15 cellular contexts compared by ENCODE assay signal in genomic region chr2:207136872-207137271, GRCh38. TPM values are rescaled to one million over a fixed set of nuclear protein-coding genes. Genes with fewer than 3 reads are reported as not detected.
DNase-seq lines count a peak whose midpoint lies in the region; ATAC-seq, FAIRE-seq and TF ChIP-seq lines count a peak whose summit lies in the region.
"Had no signal": no experiment of that assay in that cellular context is flagged by ENCODE, and none has a peak within 500 bp of the region (broad histone marks: within the 10 kb centered on the region; RNA-seq: fewer than 3 reads in every experiment).

No MANE protein-coding gene starts in this region.

- TF ChIP-seq CTCF in A549 (IDR thresholded peaks at IDR 0.05): no peak
- no peak for TF ChIP-seq CTCF in astrocyte (IDR thresholded peaks at IDR 0.05; ENCODE audit: insufficient read depth, low read depth, low read length)
- TF ChIP-seq CTCF in neural cell (IDR thresholded peaks at IDR 0.05; ENCODE audit: poor library complexity, severe bottlenecking): no peak
- no peak for TF ChIP-seq CTCF in natural killer cell (IDR thresholded peaks at IDR 0.05)

- no peaks in the 10 kb centered on the region for H3K9me3 Mint-ChIP-seq in astrocyte (ENCODE audit: unreplicated experiment)
- H3K9me3 Mint-ChIP-seq in natural killer cell: no peaks in the 10 kb centered on the region
- H3K9me3 Mint-ChIP-seq: memory B cell had no signal

- H3K4me1 ChIP-seq in A549 (peaks cover 72% of the 10 kb centered on the region), astrocyte (ENCODE audit: insufficient read depth, low read length) (peaks cover 51% of the 10 kb centered on the region), SJCRH30 (peaks cover 15% of the 10 kb centered on the region)

- H3K9me3 ChIP-seq in A549 (no peaks in the 10 kb centered on the region), astrocyte (ENCODE audit: insufficient read depth, low read depth, low read length) (no peaks in the 10 kb centered on the region), neural cell (ENCODE audit: low read length) (no peaks in the 10 kb centered on the region), SJCRH30 (replicated peaks) (no peaks in the 10 kb centered on the region)
- H3K9me3 ChIP-seq: Peyer's patch had no signal

- H3K4me1 Mint-ChIP-seq in astrocyte (ENCODE audit: low read depth, unreplicated experiment) (peaks cover 89% of the 10 kb centered on the region), natural killer cell (peaks cover 29 to 38% of the 10 kb centered on the region in 2 donors)

- WGBS in A549 (ENCODE audit: missing lambda C conversion rate): 78% methylated on average over 2 of the region's 2 CpGs

- H3K36me3 Mint-ChIP-seq in astrocyte (ENCODE audit: low read depth, unreplicated experiment) (peaks cover 16% of the 10 kb centered on the region), natural killer cell (no peaks in the 10 kb centered on the region)

- no peaks in the 10 kb centered on the region for H3K27me3 Mint-ChIP-seq in astrocyte (ENCODE audit: low read depth, unreplicated experiment)
- no peaks in the 10 kb centered on the region for H3K27me3 Mint-ChIP-seq in natural killer cell (ENCODE audit: low read depth in 2 of 2)
- H3K27me3 Mint-ChIP-seq: memory B cell had no signal

- no peak overlapping the region for H3K9ac ChIP-seq in astrocyte (ENCODE audit: low read length)
- H3K9ac ChIP-seq in neural cell (ENCODE audit: low read length): peak overlapping the region; percentile 29

- H2AFZ ChIP-seq in astrocyte (ENCODE audit: low read depth, low read length) (no peak overlapping the region), neural cell (ENCODE audit: low read depth, low read length) (no peak overlapping the region)

- intact Hi-C loops in natural killer cell (cut with micrococcal nuclease): no loop called here

- TF ChIP-seq RAD21 in A549 (conservative IDR thresholded peaks at IDR 0.05 in 1 of 2, IDR thresholded peaks at IDR 0.05 in 1 of 2): no peak
- no peak for TF ChIP-seq RAD21 in neural cell (conservative IDR thresholded peaks at IDR 0.05)

- FAIRE-seq in A549 (lab: Jason Lieb, UNC): no peak
- no peak for FAIRE-seq in astrocyte (lab: Jason Lieb, UNC)
- FAIRE-seq: G401.6 had no signal

- H3K36me3 ChIP-seq in astrocyte (ENCODE audit: insufficient read depth, low read length): no peaks in the 10 kb centered on the region
- peaks cover 4% of the 10 kb centered on the region for H3K36me3 ChIP-seq in neural cell (ENCODE audit: insufficient read depth, low read length)
- H3K36me3 ChIP-seq in SJCRH30: no peaks in the 10 kb centered on the region
- H3K36me3 ChIP-seq: Peyer's patch had no signal

- peaks cover 99% of the 10 kb centered on the region for H4K20me1 ChIP-seq in astrocyte (ENCODE audit: insufficient read depth, low read length)
- H4K20me1 ChIP-seq in neural cell (ENCODE audit: insufficient read depth): peaks cover 73% of the 10 kb centered on the region

- H3K9me2 ChIP-seq in neural cell (ENCODE audit: insufficient read depth, low read length): no peaks in the 10 kb centered on the region

- peak overlapping the region; percentile 29 to 58; a peak in 4 of 6 replicates for H3K27ac ChIP-seq in A549
- H3K27ac ChIP-seq in astrocyte (ENCODE audit: low read depth, low read length): no peak overlapping the region
- H3K27ac ChIP-seq in neural cell (ENCODE audit: low read length): peak overlapping the region; percentile 69
- no peak overlapping the region for H3K27ac ChIP-seq in SJCRH30

- H3K27ac Mint-ChIP-seq in astrocyte (ENCODE audit: unreplicated experiment) (peak overlapping the region; percentile 89), natural killer cell (no peak overlapping the region)

- TF ChIP-seq EP300 in A549 (IDR thresholded peaks at IDR 0.05) (no peak), neural cell (conservative IDR thresholded peaks at IDR 0.05; ENCODE audit: poor library complexity, severe bottlenecking) (no peak)

- H3K4me3 Mint-ChIP-seq in astrocyte (ENCODE audit: unreplicated experiment): no peak overlapping the region
- no peak overlapping the region for H3K4me3 Mint-ChIP-seq in natural killer cell
- H3K4me3 Mint-ChIP-seq: memory B cell had no signal

- H3F3A ChIP-seq in neural cell (ENCODE audit: insufficient read depth, low read length, poor library complexity, severe bottlenecking): peaks cover 6% of the 10 kb centered on the region

- H3K4me3 ChIP-seq in A549 (no peak overlapping the region), astrocyte (ENCODE audit: insufficient read depth, low read depth, low read length) (no peak overlapping the region), neural cell (ENCODE audit: low read length) (peak overlapping the region; percentile 47), SJCRH30 (no peak overlapping the region)
- H3K4me3 ChIP-seq: Peyer's patch had no signal

- no peak for DNase-seq in A549 (ENCODE audit: low read depth in 1 of 2, low spot score in 1 of 2)
- peak; percentile 19 for DNase-seq in COR-L47 (lab: John Stamatoyannopoulos, UW)
- no peak for DNase-seq in astrocyte (ENCODE audit: low read depth)
- no peak for DNase-seq in effector CD4-positive, alpha-beta T cell
- DNase-seq in natural killer cell: no peak
- no peak for DNase-seq in SJCRH30
- DNase-seq: activated gamma-delta T cell treated with Interleukin-2 at 50 U/mL for 16 hours; C1 segment of cervical spinal cord; Peyer's patch; stimulated activated CD4-positive, alpha-beta T cell treated with anti-CD3 and anti-CD28 coated beads, Interleukin-1b, Interleukin-23, amount 100 ng/mL, for 48 hours; T1000 had no signal

- H3K4me2 ChIP-seq in A549: 0 out of 3 replicates have a peak overlapping the region, but pooled peaks have one; percentile 6
- H3K4me2 ChIP-seq in astrocyte (ENCODE audit: low read length): no peak overlapping the region
- peak overlapping the region; percentile 41 for H3K4me2 ChIP-seq in neural cell (ENCODE audit: low read length)

- no peak for TF ChIP-seq POLR2A in A549 (IDR thresholded peaks at IDR 0.05; ENCODE audit: low read length)

- peaks cover 100% of the 10 kb centered on the region for H3K79me2 ChIP-seq in astrocyte (ENCODE audit: insufficient read depth, low read length)
- H3K79me2 ChIP-seq in neural cell (replicated peaks; ENCODE audit: insufficient read depth, low read length): peaks cover 100% of the 10 kb centered on the region

- CTCF ChIA-PET in A549 (lab: Yijun Ruan, JAX): no interaction called here

- POLR2A ChIA-PET in A549 (lab: Yijun Ruan, JAX): no interaction called here

- H3K27me3 ChIP-seq in astrocyte (ENCODE audit: insufficient read depth, low read length) (no peaks in the 10 kb centered on the region), neural cell (ENCODE audit: insufficient read depth, low read depth, low read length) (no peaks in the 10 kb centered on the region), SJCRH30 (no peaks in the 10 kb centered on the region)
- H3K27me3 ChIP-seq: Peyer's patch had no signal

- ATAC-seq in A549 (no peak), natural killer cell (no peak), HG02981 (IDR thresholded peaks at IDR 0.05; ENCODE audit: unreplicated experiment) (no peak)

TF ChIP-seq in A549, 52 proteins besides CTCF, POLR2A, EP300 and RAD21:
- TF ChIP-seq USF2 (IDR thresholded peaks at IDR 0.05) (no peak), TFCP2L1 (CRISPR knock-in tag; IDR thresholded peaks at IDR 0.05) (no peak)

TF ChIP-seq in neural cell, 6 proteins besides CTCF, POLR2A, EP300 and RAD21:
- TF ChIP-seq EZH2 (IDR thresholded peaks at IDR 0.05; ENCODE audit: borderline replicate concordance, insufficient read depth, low read length, poor library complexity, severe bottlenecking) (no peak), SMC3 (conservative IDR thresholded peaks at IDR 0.05; ENCODE audit: poor library complexity) (no peak), REST (IDR thresholded peaks at IDR 0.05; ENCODE audit: borderline replicate concordance) (no peak), POLR2AphosphoS5 (IDR thresholded peaks at IDR 0.05) (no peak), TAF1 (IDR thresholded peaks at IDR 0.05; ENCODE audit: low read depth) (no peak), MXI1 (conservative IDR thresholded peaks at IDR 0.05; ENCODE audit: poor library complexity, severe bottlenecking) (no peak)

RNA-seq across cellular contexts. Expression of gene KLF7, which starts 28.9 kb away (rescaled TPM):
- polyA plus RNA-seq in A549 (2011; rRNA removed) (29.8 and 31.5 TPM in 2 replicates), A549 (2017; fragmentation: RNase III; extraction: RNeasy Plus Mini Kit Qiagen cat#74134 plus additional on column Dnase treatment) (17.2 to 18.0 TPM (median 17.8 TPM) in 3 replicates), neural cell (28.1 and 31.5 TPM in 2 replicates)
- polyA plus RNA-seq in A549 (2012; cell fraction: cytosol; rRNA removed): 15.5 and 19.1 TPM in 2 replicates
- polyA plus RNA-seq in A549 (2012; cell fraction: nucleus; rRNA removed): 29.5 and 35.8 TPM in 2 replicates
- 101 and 114 TPM in 2 replicates for polyA minus RNA-seq in A549 (2011; rRNA and poly(A)+ RNA removed)
- total RNA-seq in astrocyte (76.5 and 81.2 TPM in 2 replicates), natural killer cell (10 to 100 TPM; 22.9 to 39.1 (median 32.4) TPM)
- polyA minus RNA-seq in neural cell: 102 and 141 TPM in 2 replicates
- 6.0 and 6.7 TPM in 2 replicates for total RNA-seq in SJCRH30 (2014; rRNA removed; shearing (Covaris generic))

Comparison
In these comparisons a context has a peak if more than half of its experiments do, and no peak if none do; other contexts are left out.
1. H3K27ac ChIP-seq: peak in A549 (2 of 2) and neural cell (single experiment); none in astrocyte (single experiment) and SJCRH30 (single experiment).